20 cellular contexts compared by ENCODE assay signal in the genomic region with DNA sequence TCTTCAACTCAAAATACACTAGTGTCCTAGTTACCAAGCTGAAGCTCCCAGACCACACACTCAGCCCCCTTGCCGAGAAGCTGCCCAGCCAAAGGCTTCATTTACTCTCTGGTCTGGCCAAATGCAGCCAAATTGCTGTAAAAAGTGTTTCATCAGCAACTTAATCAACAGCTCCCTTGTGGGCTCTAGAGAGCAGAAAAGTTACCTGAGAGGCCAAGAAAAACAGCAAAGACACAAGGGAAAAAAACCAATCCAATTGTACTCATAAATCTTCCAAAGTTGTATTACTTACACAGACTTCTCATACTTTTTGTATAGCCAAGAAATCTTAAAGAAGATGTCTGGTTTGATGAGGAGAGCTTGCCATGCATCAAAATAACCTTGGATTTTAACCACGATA.
"Had no signal": no experiment of that assay in that cellular context is flagged by ENCODE, and none has a peak within 500 bp of the region (broad histone marks: within the 10 kb centered on the region; RNA-seq: fewer than 3 reads in every experiment).

No MANE protein-coding gene starts in this region.

- H3K4me1 ChIP-seq: breast epithelium, esophagus muscularis mucosa, foreskin keratinocyte, left lung, pancreas had no signal

- H3K27ac ChIP-seq: breast epithelium, dorsolateral prefrontal cortex, esophagus muscularis mucosa, foreskin keratinocyte, left lung, neutrophil, pancreas had no signal

- ATAC-seq: effector memory CD8-positive, alpha-beta T cell; foreskin keratinocyte; left lung; natural killer cell; pancreas; right cardiac atrium had no signal

- H3K9me3 ChIP-seq: breast epithelium, esophagus muscularis mucosa, left lung, neutrophil, pancreas, tibial artery had no signal

- H3K4me3 ChIP-seq: breast epithelium, dorsolateral prefrontal cortex, esophagus muscularis mucosa, left lung, lung, pancreas, skin epidermis, tibial artery had no signal

- H3K27me3 ChIP-seq: breast epithelium, dorsolateral prefrontal cortex, esophagus muscularis mucosa, pancreas, tibial artery had no signal

- H3K36me3 ChIP-seq: breast epithelium, esophagus muscularis mucosa, left lung, neutrophil, pancreas, tibial artery had no signal

- DNase-seq: activated CD4-positive, alpha-beta memory T cell treated with anti-CD3 and anti-CD28 coated beads for 36 hours; activated CD4-positive, alpha-beta T cell treated with anti-CD3 and anti-CD28 coated beads for 48 hours; activated naive CD4-positive, alpha-beta T cell treated with Interleukin-2 at 50 U/mL for 16 hours; activated naive CD8-positive, alpha-beta T cell treated with anti-CD3 and anti-CD28 coated beads, Interleukin-2, amount 10 ng/mL, durations not matched to agents 7 days and 5 days; activated T-cell treated with anti-CD3 and anti-CD28 coated beads, Interleukin-2, amount 50 U/mL, for 48 hours; dorsolateral prefrontal cortex; effector memory CD8-positive, alpha-beta T cell; foreskin keratinocyte; kidney; left lung; natural killer cell; pancreas; right cardiac atrium; stimulated activated CD4-positive, alpha-beta T cell treated with anti-CD3 and anti-CD28 coated beads, Interleukin-1b, Interleukin-23, amount 100 ng/mL, for 48 hours; tibial artery had no signal
